ENCODE assay signal across 14 cellular contexts in genomic region chr10:60989400-60989876, GRCh38. TPM values are rescaled to one million over a fixed set of nuclear protein-coding genes. Genes with fewer than 3 reads are reported as not detected.
A peak's percentile ranks its signal among the peaks of the same experiment; 100 is the strongest.
DNase-seq lines count a peak whose midpoint lies in the region; ATAC-seq, FAIRE-seq and TF ChIP-seq lines count a peak whose summit lies in the region.
"Had no signal": no experiment of that assay in that cellular context is flagged by ENCODE, and none has a peak within 500 bp of the region (broad histone marks: within the 10 kb centered on the region; RNA-seq: fewer than 3 reads in every experiment).

No MANE protein-coding gene starts in this region.

- intact Hi-C loops in mucosa of descending colon (cut with DNase I, micrococcal nuclease) = no loop called here
- intact Hi-C loops in psoas muscle (cut with DNase I) = no loop called here
- intact Hi-C loops in body of pancreas (cut with DNase I) = no loop called here

- H3K36me3 ChIP-seq in mucosa of descending colon (ENCODE audit: low read depth) (no peaks in the 10 kb centered on the region), psoas muscle (ENCODE audit: insufficient read depth in 1 of 2, low read depth in 1 of 2) (no peaks in the 10 kb centered on the region), body of pancreas (replicated peaks in 1 of 2; ENCODE audit: insufficient read depth in 1 of 2, low read depth in 2 of 2) (no peaks in the 10 kb centered on the region), MM.1S (replicated peaks; ENCODE audit: insufficient read depth, low read length) (no peaks in the 10 kb centered on the region)
- H3K36me3 ChIP-seq: ascending aorta had no signal

- H3K4me1 ChIP-seq in mucosa of descending colon (ENCODE audit: low read depth) (peaks cover 12% of the 10 kb centered on the region), psoas muscle (no peaks in the 10 kb centered on the region), body of pancreas (peaks cover 5% of the 10 kb centered on the region), MM.1S (ENCODE audit: low read length) (no peaks in the 10 kb centered on the region)
- H3K4me1 ChIP-seq: ascending aorta had no signal

- TF ChIP-seq CTCF in mucosa of descending colon (IDR thresholded peaks at IDR 0.05) (no peak), psoas muscle (IDR thresholded peaks at IDR 0.05) (no peak), body of pancreas (IDR thresholded peaks at IDR 0.05) (no peak), MM.1S (IDR thresholded peaks at IDR 0.05; ENCODE audit: low read length) (no peak)

- H4K20me1 ChIP-seq in MM.1S (ENCODE audit: insufficient read depth, low read length) = no peaks in the 10 kb centered on the region

- H2AFZ ChIP-seq in MM.1S (ENCODE audit: low read length) = no peak overlapping the region

- H3K9me2 ChIP-seq in MM.1S (replicated peaks; ENCODE audit: insufficient read depth, low read length) = no peaks in the 10 kb centered on the region

- FAIRE-seq in H54 (lab: Jason Lieb, UNC) = peak; percentile 36

- DNase-seq in H54 (ENCODE audit: insufficient read length, low spot score) (no peak), NCI-H146 treated with DMSO at 0.1 percent for 48 hours (lab: John Stamatoyannopoulos, UW; ENCODE audit: unreplicated experiment) (peak; percentile 76), mucosa of descending colon (peak in 2 of 3 donors; percentile 5 to 38), psoas muscle (no peak), body of pancreas (no peak), MM.1S (no peak), amygdala (lab: John Stamatoyannopoulos, UW) (no peak)
- DNase-seq: activated CD8-positive, alpha-beta T cell treated with anti-CD3 and anti-CD28 coated beads, Interleukin-2, amount 10 ng/mL, durations not matched to agents 7 days and 5 days; Caco-2; foreskin fibroblast; NCI-H187 treated with DMSO at 0.1 percent for 48 hours had no signal

- ATAC-seq in GM18519 (IDR thresholded peaks at IDR 0.05; ENCODE audit: low FRiP score, unreplicated experiment) = peak; percentile 69
- ATAC-seq in mucosa of descending colon = peak; percentile 93
- no peak for ATAC-seq in psoas muscle
- no peak for ATAC-seq in body of pancreas
- ATAC-seq: activated CD8-positive, alpha-beta T cell treated with anti-CD3 and anti-CD28 coated beads, Interleukin-2, amount 10 ng/mL, durations not matched to agents 7 days and 5 days had no signal

- 86 to 88% (median 87%) methylated on average over 4 of the region's 4 CpGs for WGBS in psoas muscle, 3 donors
- 33 to 43% methylated on average over 4 of the region's 4 CpGs for WGBS in body of pancreas, 2 donors

- H3K9ac ChIP-seq in MM.1S (ENCODE audit: low read length) = no peak overlapping the region

- H3K4me3 ChIP-seq in mucosa of descending colon (no peak overlapping the region), psoas muscle (no peak overlapping the region), body of pancreas (no peak overlapping the region), MM.1S (ENCODE audit: low read length) (no peak overlapping the region)
- H3K4me3 ChIP-seq: ascending aorta, SK-N-MC had no signal

- H3K79me2 ChIP-seq in MM.1S (ENCODE audit: low read length) = no peaks in the 10 kb centered on the region

- H3K27ac ChIP-seq in psoas muscle (no peak overlapping the region), body of pancreas (no peak overlapping the region), MM.1S (ENCODE audit: low read length) (no peak overlapping the region)
- H3K27ac ChIP-seq: ascending aorta, SK-N-MC had no signal

- TF ChIP-seq POLR2A in H54 (IDR thresholded peaks at IDR 0.05; ENCODE audit: low read depth, low read length) (no peak), body of pancreas (IDR thresholded peaks at IDR 0.05) (no peak)

- no peaks in the 10 kb centered on the region for H3K9me3 ChIP-seq in mucosa of descending colon
- H3K9me3 ChIP-seq in psoas muscle = no peaks in the 10 kb centered on the region
- no peaks in the 10 kb centered on the region for H3K9me3 ChIP-seq in body of pancreas
- H3K9me3 ChIP-seq in MM.1S (replicated peaks; ENCODE audit: insufficient read depth, low read length) = no peaks in the 10 kb centered on the region
- H3K9me3 ChIP-seq: ascending aorta, Caco-2 had no signal

- H3K27me3 ChIP-seq in psoas muscle (ENCODE audit: insufficient read depth in 3 of 3, low read length in 2 of 3) = peaks cover 0 to 3% (median 0%) of the 10 kb centered on the region in 3 donors
- H3K27me3 ChIP-seq in body of pancreas = no peaks in the 10 kb centered on the region
- no peaks in the 10 kb centered on the region for H3K27me3 ChIP-seq in MM.1S (replicated peaks; ENCODE audit: insufficient read depth, low read length)
- H3K27me3 ChIP-seq: ascending aorta had no signal

- no peaks in the 10 kb centered on the region for H3F3A ChIP-seq in MM.1S (ENCODE audit: insufficient read depth, low read length)

- H3K4me2 ChIP-seq in MM.1S (ENCODE audit: low read depth, low read length) = no peak overlapping the region

RNA-seq across cellular contexts. Expression of gene RHOBTB1, which starts 45.5 kb away (rescaled TPM):
- total RNA-seq in mucosa of descending colon = 1 to 10 TPM; 5.8 to 8.0 (median 6.9) TPM
- 10 to 100 TPM; 20.8 to 47.4 (median 30.7) TPM for total RNA-seq in psoas muscle
- 10 to 100 TPM in 2 of 3 donors, 1 to 10 TPM in 1; 1.8 to 28.4 (median 13.6) TPM for polyA plus RNA-seq in psoas muscle
- 10 to 100 TPM in 1 of 2 donors, 1 to 10 TPM in 1; 5.9 to 12.2 TPM for total RNA-seq in body of pancreas

Comparison
In these comparisons a context has a peak if more than half of its experiments do, and no peak if none do; other contexts are left out.
1. ATAC-seq: peak in GM18519 (single experiment) and mucosa of descending colon (single experiment); none in psoas muscle (0 of 4) and body of pancreas (single experiment).
2. DNase-seq: peak in NCI-H146 treated with DMSO at 0.1 percent for 48 hours (single experiment) and mucosa of descending colon (2 of 3); none in H54 (single experiment), psoas muscle (0 of 2), body of pancreas (0 of 4), MM.1S (single experiment) and amygdala (0 of 56).